16 cellular contexts compared by ENCODE assay signal in genomic region chr15:74840851-74841760, GRCh38. TPM values are rescaled to one million over a fixed set of nuclear protein-coding genes. Genes with fewer than 3 reads are reported as not detected.
DNase-seq lines count a peak whose midpoint lies in the region; ATAC-seq and TF ChIP-seq lines count a peak whose summit lies in the region.
"Had no signal": no experiment of that assay in that cellular context is flagged by ENCODE, and none has a peak within 500 bp of the region (broad histone marks: within the 10 kb centered on the region; RNA-seq: fewer than 3 reads in every experiment).

No MANE protein-coding gene starts in this region.

- TF ChIP-seq EP300 in tibial nerve (IDR thresholded peaks at IDR 0.05) = no peak

- peaks cover 38% of the 10 kb centered on the region for H3K4me1 ChIP-seq in effector memory CD4-positive, alpha-beta T cell (ENCODE audit: control insufficient read depth, insufficient read depth, low read length, poor library complexity, severe bottlenecking)
- H3K4me1 ChIP-seq in tibial nerve = peaks cover 0 to 29% (median 11%) of the 10 kb centered on the region in 4 donors

- no peaks in the 10 kb centered on the region for H3K9me3 Mint-ChIP-seq in stimulated activated naive CD8-positive, alpha-beta T cell treated with anti-CD3 and anti-CD28 coated beads, Interleukin-15, Interleukin-2, amounts not matched to agents 100 ng/mL and 50 ng/mL, for 24 hours
- no peaks in the 10 kb centered on the region for H3K9me3 Mint-ChIP-seq in activated CD4-positive, alpha-beta memory T cell treated with anti-CD3 and anti-CD28 coated beads, Interleukin-2, amount 10 ng/mL, durations not matched to agents 7 days and 5 days
- H3K9me3 Mint-ChIP-seq in glutamatergic neuron (ENCODE audit: unreplicated experiment) = peaks cover 4% of the 10 kb centered on the region

- H3K4me3 Mint-ChIP-seq in stimulated activated naive CD8-positive, alpha-beta T cell treated with anti-CD3 and anti-CD28 coated beads, Interleukin-15, Interleukin-2, amounts not matched to agents 100 ng/mL and 50 ng/mL, for 24 hours = peak overlapping the region; percentile 92
- H3K4me3 Mint-ChIP-seq in activated CD4-positive, alpha-beta memory T cell treated with anti-CD3 and anti-CD28 coated beads, Interleukin-2, amount 10 ng/mL, durations not matched to agents 7 days and 5 days = peak overlapping the region; percentile 91
- H3K4me3 Mint-ChIP-seq in glutamatergic neuron (ENCODE audit: unreplicated experiment) = no peak overlapping the region

- TF ChIP-seq POLR2A in tibial nerve (IDR thresholded peaks at IDR 0.05) = no peak

- 84 to 91% methylated on average over 9 of the region's 9 CpGs for WGBS in tibial nerve, 2 donors

- H3K4me1 Mint-ChIP-seq in stimulated activated naive CD8-positive, alpha-beta T cell treated with anti-CD3 and anti-CD28 coated beads, Interleukin-15, Interleukin-2, amounts not matched to agents 100 ng/mL and 50 ng/mL, for 24 hours (ENCODE audit: low read depth) = peaks cover 50% of the 10 kb centered on the region
- H3K4me1 Mint-ChIP-seq in activated CD4-positive, alpha-beta memory T cell treated with anti-CD3 and anti-CD28 coated beads, Interleukin-2, amount 10 ng/mL, durations not matched to agents 7 days and 5 days = peaks cover 53% of the 10 kb centered on the region
- H3K4me1 Mint-ChIP-seq in glutamatergic neuron (ENCODE audit: low read depth, unreplicated experiment) = peaks cover 12% of the 10 kb centered on the region

- ATAC-seq in stimulated activated naive CD8-positive, alpha-beta T cell treated with anti-CD3 and anti-CD28 coated beads, Interleukin-15, Interleukin-2, amounts not matched to agents 100 U/mL and 50 U/mL, for 24 hours = no peak
- ATAC-seq: left lung had no signal

- no peaks in the 10 kb centered on the region for H3K27me3 ChIP-seq in effector memory CD4-positive, alpha-beta T cell (replicated peaks; ENCODE audit: control insufficient read depth, insufficient read depth, low read length, poor library complexity, severe bottlenecking)
- H3K27me3 ChIP-seq in tibial nerve = no peaks in the 10 kb centered on the region
- H3K27me3 ChIP-seq: left lung, ovary, SJSA1 had no signal

- CTCF ChIA-PET in activated CD4-positive, alpha-beta memory T cell treated with anti-CD3 and anti-CD28 coated beads, Interleukin-2, amount 10 ng/mL, durations not matched to agents 7 days and 5 days (lab: Charles Lee) = interaction anchor here (0.6 to 2.5 kb wide), 4 partner anchors 61 to 110 kb away, joined by 3 to 11 read pairs (median 4); no protein-coding TSS in a partner anchor

- H3K27me3 Mint-ChIP-seq in stimulated activated naive CD8-positive, alpha-beta T cell treated with anti-CD3 and anti-CD28 coated beads, Interleukin-15, Interleukin-2, amounts not matched to agents 100 ng/mL and 50 ng/mL, for 24 hours = no peaks in the 10 kb centered on the region
- H3K27me3 Mint-ChIP-seq in activated CD4-positive, alpha-beta memory T cell treated with anti-CD3 and anti-CD28 coated beads, Interleukin-2, amount 10 ng/mL, durations not matched to agents 7 days and 5 days = no peaks in the 10 kb centered on the region
- H3K27me3 Mint-ChIP-seq in glutamatergic neuron (ENCODE audit: unreplicated experiment) = peaks cover 8% of the 10 kb centered on the region

- H3K36me3 ChIP-seq in effector memory CD4-positive, alpha-beta T cell (ENCODE audit: control insufficient read depth, insufficient read depth, low read length) = peaks cover 43% of the 10 kb centered on the region
- H3K36me3 ChIP-seq in tibial nerve = peaks cover 0 to 66% (median 5%) of the 10 kb centered on the region in 3 donors
- H3K36me3 ChIP-seq: ovary had no signal

- H3K36me3 Mint-ChIP-seq in stimulated activated naive CD8-positive, alpha-beta T cell treated with anti-CD3 and anti-CD28 coated beads, Interleukin-15, Interleukin-2, amounts not matched to agents 100 ng/mL and 50 ng/mL, for 24 hours (ENCODE audit: low read depth) = peaks cover 23% of the 10 kb centered on the region
- peaks cover 53% of the 10 kb centered on the region for H3K36me3 Mint-ChIP-seq in activated CD4-positive, alpha-beta memory T cell treated with anti-CD3 and anti-CD28 coated beads, Interleukin-2, amount 10 ng/mL, durations not matched to agents 7 days and 5 days (ENCODE audit: low read depth)
- H3K36me3 Mint-ChIP-seq in glutamatergic neuron (ENCODE audit: unreplicated experiment) = no peaks in the 10 kb centered on the region

- no peak overlapping the region for H3K27ac ChIP-seq in effector memory CD4-positive, alpha-beta T cell (ENCODE audit: insufficient read depth, low read length, poor library complexity, severe bottlenecking)
- no peak overlapping the region for H3K27ac ChIP-seq in tibial nerve
- H3K27ac ChIP-seq: KMS-11, left lung, ovary, SJSA1 had no signal

- POLR2A ChIA-PET in activated CD4-positive, alpha-beta memory T cell treated with anti-CD3 and anti-CD28 coated beads, Interleukin-2, amount 10 ng/mL, durations not matched to agents 7 days and 5 days (lab: Charles Lee) = interaction anchor here (0.5 to 4.9 kb wide), 7 partner anchors 10 to 284 kb away, joined by 3 to 66 read pairs (median 3); partner anchors contain the start of gene MPI

- no peak for DNase-seq in stimulated activated naive CD8-positive, alpha-beta T cell treated with anti-CD3 and anti-CD28 coated beads, Interleukin-15, Interleukin-2, amounts not matched to agents 100 U/mL and 50 U/mL, for 24 hours
- DNase-seq in activated CD4-positive, alpha-beta memory T cell treated with anti-CD3 and anti-CD28 coated beads, Interleukin-2, amount 10 ng/mL, durations not matched to agents 7 days and 5 days = no peak
- no peak for DNase-seq in glutamatergic neuron
- no peak for DNase-seq in effector memory CD4-positive, alpha-beta T cell
- no peak for DNase-seq in tibial nerve (ENCODE audit: low spot score in 2 of 2)
- DNase-seq in NCI-H1436 (lab: John Stamatoyannopoulos, UW) = no peak
- DNase-seq in activated CD4-positive, CD25-positive, alpha-beta regulatory T cell (lab: John Stamatoyannopoulos, UW) = no peak
- DNase-seq: aorta, left lung, NCI-H187, NCI-H82 had no signal

- no peak for TF ChIP-seq CTCF in glutamatergic neuron (IDR thresholded peaks at IDR 0.05; ENCODE audit: partially characterized antibody, unreplicated experiment)
- TF ChIP-seq CTCF in tibial nerve (IDR thresholded peaks at IDR 0.05) = no peak

- H3K9me3 ChIP-seq in effector memory CD4-positive, alpha-beta T cell (ENCODE audit: control insufficient read depth, low read length) = no peaks in the 10 kb centered on the region
- H3K9me3 ChIP-seq in tibial nerve = no peaks in the 10 kb centered on the region
- H3K9me3 ChIP-seq: left lung, ovary, SJSA1 had no signal

- no peak overlapping the region for H3K4me3 ChIP-seq in effector memory CD4-positive, alpha-beta T cell (ENCODE audit: insufficient read depth, low read depth, low read length, poor library complexity, severe bottlenecking)
- H3K4me3 ChIP-seq in tibial nerve = no peak overlapping the region
- H3K4me3 ChIP-seq: ovary, SJSA1 had no signal

- peak overlapping the region; percentile 71 for H3K27ac Mint-ChIP-seq in stimulated activated naive CD8-positive, alpha-beta T cell treated with anti-CD3 and anti-CD28 coated beads, Interleukin-15, Interleukin-2, amounts not matched to agents 100 ng/mL and 50 ng/mL, for 24 hours
- peak overlapping the region; percentile 62 for H3K27ac Mint-ChIP-seq in activated CD4-positive, alpha-beta memory T cell treated with anti-CD3 and anti-CD28 coated beads, Interleukin-2, amount 10 ng/mL, durations not matched to agents 7 days and 5 days
- H3K27ac Mint-ChIP-seq in glutamatergic neuron (ENCODE audit: unreplicated experiment) = peak overlapping the region; percentile 8

RNA-seq across cellular contexts. Expression of gene ULK3, which starts 1.9 kb away (rescaled TPM):
- 10 to 100 TPM; 74.9 to 84.2 TPM for total RNA-seq in activated CD4-positive, alpha-beta memory T cell treated with anti-CD3 and anti-CD28 coated beads, Interleukin-2, amount 10 ng/mL, durations not matched to agents 7 days and 5 days
- total RNA-seq in glutamatergic neuron (ENCODE audit: unreplicated experiment) (46.5 TPM), tibial nerve (10 to 100 TPM; 42.6 to 86.7 (median 48.9) TPM)

RNA-seq across cellular contexts. Expression of gene CPLX3, which starts 14.7 kb away (rescaled TPM):
- total RNA-seq in activated CD4-positive, alpha-beta memory T cell treated with anti-CD3 and anti-CD28 coated beads, Interleukin-2, amount 10 ng/mL, durations not matched to agents 7 days and 5 days = under 1 TPM in 1 of 2 experiments, not detected in 1; 0.18 TPM
- total RNA-seq in glutamatergic neuron (ENCODE audit: unreplicated experiment) (0.32 TPM), tibial nerve (not detected)
- total RNA-seq: aorta, glomerular endothelial cell, left lung, ovary, SJSA1 had no signal

RNA-seq across cellular contexts. Expression of gene LMAN1L, which starts 28.5 kb away (rescaled TPM):
- total RNA-seq in activated CD4-positive, alpha-beta memory T cell treated with anti-CD3 and anti-CD28 coated beads, Interleukin-2, amount 10 ng/mL, durations not matched to agents 7 days and 5 days = under 1 TPM; 0.48 to 0.63 TPM
- total RNA-seq in glutamatergic neuron (ENCODE audit: unreplicated experiment) (not detected), tibial nerve (under 1 TPM in 1 of 4 donors, not detected in 3; 0.42 TPM)
- total RNA-seq: ovary, SJSA1 had no signal

RNA-seq across cellular contexts. Expression of gene SCAMP2, which starts 32.1 kb away (rescaled TPM):
- 100 to 1,000 TPM; 144 to 156 TPM for total RNA-seq in activated CD4-positive, alpha-beta memory T cell treated with anti-CD3 and anti-CD28 coated beads, Interleukin-2, amount 10 ng/mL, durations not matched to agents 7 days and 5 days
- 35.6 TPM for total RNA-seq in glutamatergic neuron (ENCODE audit: unreplicated experiment)
- total RNA-seq in tibial nerve = 10 to 100 TPM; 47.6 to 72.0 (median 65.7) TPM

RNA-seq across cellular contexts. Expression of gene MPI, which starts 48.7 kb away (rescaled TPM):
- total RNA-seq in activated CD4-positive, alpha-beta memory T cell treated with anti-CD3 and anti-CD28 coated beads, Interleukin-2, amount 10 ng/mL, durations not matched to agents 7 days and 5 days = 10 to 100 TPM; 82.8 to 92.9 TPM
- total RNA-seq in glutamatergic neuron (ENCODE audit: unreplicated experiment) (33.1 TPM), tibial nerve (10 to 100 TPM; 42.4 to 79.3 (median 60.8) TPM)

Comparison
In these comparisons a context has a peak if more than half of its experiments do, and no peak if none do; other contexts are left out.
1. H3K27ac Mint-ChIP-seq: peak in every context shown above with its lines; median percentile 71 in stimulated activated naive CD8-positive, alpha-beta T cell treated with anti-CD3 and anti-CD28 coated beads, Interleukin-15, Interleukin-2, amounts not matched to agents 100 ng/mL and 50 ng/mL, for 24 hours; 62 in activated CD4-positive, alpha-beta memory T cell treated with anti-CD3 and anti-CD28 coated beads, Interleukin-2, amount 10 ng/mL, durations not matched to agents 7 days and 5 days; 8 in glutamatergic neuron.